Comparison of ENCODE assay signal across 10 cellular contexts in the genomic region with DNA sequence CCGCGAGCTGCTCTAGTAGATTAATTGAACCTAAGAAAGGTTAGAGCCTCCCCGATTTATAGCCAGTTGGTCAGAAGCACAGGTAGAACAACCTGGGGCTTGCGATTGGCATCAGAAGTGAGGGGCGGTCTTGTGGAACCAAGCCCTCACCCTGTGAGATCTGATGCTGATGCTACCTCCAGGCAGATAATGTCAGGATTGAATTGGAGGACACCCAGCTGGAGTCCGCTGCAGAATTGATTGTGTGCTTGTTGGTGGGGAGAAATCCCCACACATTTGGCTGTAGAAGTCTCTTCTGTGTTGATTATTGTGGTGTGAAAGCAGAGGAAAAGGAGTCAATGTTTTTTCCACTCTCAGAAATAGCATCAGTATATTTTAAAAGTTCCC. TPM values are rescaled to one million over a fixed set of nuclear protein-coding genes. Genes with fewer than 3 reads are reported as not detected.
A peak's percentile ranks its signal among the peaks of the same experiment; 100 is the strongest.
DNase-seq lines count a peak whose midpoint lies in the region; ATAC-seq and TF ChIP-seq lines count a peak whose summit lies in the region.
"Had no signal": no experiment of that assay in that cellular context is flagged by ENCODE, and none has a peak within 500 bp of the region (broad histone marks: within the 10 kb centered on the region; RNA-seq: fewer than 3 reads in every experiment).

No MANE protein-coding gene starts in this region.

- no peaks in the 10 kb centered on the region for H3K9me2 ChIP-seq in PC-9 (ENCODE audit: insufficient read depth)

- intact Hi-C loops in PC-9 (cut with micrococcal nuclease; ENCODE audit: unreplicated experiment), result loop anchor here (5.0 kb wide), 1 partner anchor 41 kb away; the partner anchor contains the start of gene CREBRF
- intact Hi-C loops in ovary (cut with DNase I), result no loop called here

- H3K4me1 ChIP-seq in PC-9 (replicated peaks; ENCODE audit: insufficient read depth), result peaks cover 34% of the 10 kb centered on the region
- peaks cover 10% of the 10 kb centered on the region for H3K4me1 ChIP-seq in endodermal cell (ENCODE audit: control insufficient read depth, insufficient read depth, low read length)
- H3K4me1 ChIP-seq in ovary (ENCODE audit: insufficient read depth), result peaks cover 12% of the 10 kb centered on the region

- H3K36me3 Mint-ChIP-seq in endodermal cell (ENCODE audit: low read depth), result peaks cover 39% of the 10 kb centered on the region

- no peak overlapping the region for H3K9ac ChIP-seq in endodermal cell (ENCODE audit: extremely low read depth, low read length, poor library complexity, severe bottlenecking)

- H3K9me3 Mint-ChIP-seq in endodermal cell, result no peaks in the 10 kb centered on the region

- peak overlapping the region; percentile 84 for H3K27ac Mint-ChIP-seq in endodermal cell

- TF ChIP-seq CTCF in AG04450 (IDR thresholded peaks at IDR 0.05; ENCODE audit: low read depth, low read length) (no peak), PC-9 (conservative IDR thresholded peaks at IDR 0.05) (no peak), endodermal cell (conservative IDR thresholded peaks at IDR 0.05) (no peak), ovary (IDR thresholded peaks at IDR 0.05) (no peak)

- CTCF ChIA-PET in AG04450 (lab: Charles Lee) (interaction anchor here (0.6 to 1.6 kb wide), 3 partner anchors 54 to 316 kb away, joined by 4 to 5 read pairs (median 4); no protein-coding TSS in a partner anchor), PC-9 (lab: Charles Lee) (interaction anchor here (1.1 kb wide), 1 partner anchor 32 kb away, joined by 6 read pairs; the partner anchor contains the start of gene ATP6V0E1)

- H3K36me3 ChIP-seq in PC-9 (ENCODE audit: low read depth) (peaks cover 11% of the 10 kb centered on the region; the same call in 1 of the 2 replicates), endodermal cell (ENCODE audit: control insufficient read depth, insufficient read depth, low read length) (peaks cover 34% of the 10 kb centered on the region), ovary (no peaks in the 10 kb centered on the region)

- H3K79me2 ChIP-seq in PC-9 (ENCODE audit: low read depth), result peaks cover 74% of the 10 kb centered on the region

- no peak for TF ChIP-seq EP300 in ovary (IDR thresholded peaks at IDR 0.05)

- ATAC-seq in GM18870 (IDR thresholded peaks at IDR 0.05; ENCODE audit: unreplicated experiment) (no peak), esophagus mucosa (no peak)

- H4K20me1 ChIP-seq in PC-9 (ENCODE audit: insufficient read depth), result peaks cover 25% of the 10 kb centered on the region; the same call in 1 of the 2 replicates

- H3K27me3 ChIP-seq in AG04450 (ENCODE audit: control insufficient read depth, insufficient read depth, low read length) (no peaks in the 10 kb centered on the region), PC-9 (ENCODE audit: insufficient read depth, low read depth) (no peaks in the 10 kb centered on the region), endodermal cell (ENCODE audit: control insufficient read depth, insufficient read depth, low read length, poor library complexity, severe bottlenecking) (no peaks in the 10 kb centered on the region), ovary (no peaks in the 10 kb centered on the region)

- WGBS in endodermal cell (ENCODE audit: insufficient coverage in 1 of 2, insufficient read length in 1 of 2), 2 experiments, result 90 to 98% methylated on average over 5 to 6 of the region's 6 CpGs
- 30 to 65% (median 42%) methylated on average over 6 of the region's 6 CpGs for WGBS in ovary, 3 donors

- no peak for DNase-seq in AG04450 (ENCODE audit: low read depth, low spot score)
- no peak for DNase-seq in PC-9
- DNase-seq in endodermal cell, result peak; percentile 62
- DNase-seq in ovary, result no peak
- DNase-seq in NCI-H526 (lab: John Stamatoyannopoulos, UW), result no peak
- no peak for DNase-seq in midbrain (lab: John Stamatoyannopoulos, UW)
- DNase-seq: DND-41, OCI-M1 had no signal

- BruUV-seq in PC-9 (replicated peaks; lab: Mats Ljungman, UMichigan), result no TSS peak

- H3K4me3 Mint-ChIP-seq in endodermal cell, result no peak overlapping the region

- H3K4me2 ChIP-seq in PC-9, result peak overlapping the region; percentile 69

- POLR2A ChIA-PET in AG04450 (lab: Yijun Ruan, JAX) (interaction anchor here (1.0 kb wide), 1 partner anchor 32 kb away, joined by 6 read pairs; the partner anchor contains the start of gene ATP6V0E1), PC-9 (lab: Charles Lee; ENCODE audit: unreplicated experiment) (interaction anchor here (0.7 kb wide), 2 partner anchors 41 to 129 kb away, joined by 7 read pairs; no protein-coding TSS in a partner anchor)

- TF ChIP-seq POLR2A in ovary (IDR thresholded peaks at IDR 0.05), result no peak

- peak overlapping the region; percentile 22 for H3K27ac ChIP-seq in AG04450 (ENCODE audit: low read depth, low read length)
- H3K27ac ChIP-seq in PC-9, result peak overlapping the region; percentile 74
- no peak overlapping the region for H3K27ac ChIP-seq in endodermal cell (ENCODE audit: low read depth, low read length)
- peak overlapping the region; percentile 44 to 79 for H3K27ac ChIP-seq in ovary

- H3K4me1 Mint-ChIP-seq in endodermal cell, result peaks cover 28% of the 10 kb centered on the region

- H3K4me3 ChIP-seq in AG04450 (ENCODE audit: low read depth, low read length) (no peak overlapping the region), PC-9 (peak overlapping the region; percentile 16; the same call in 1 of the 2 replicates), endodermal cell (ENCODE audit: low read length) (peak overlapping the region; percentile 37), ovary (no peak overlapping the region)

- no peaks in the 10 kb centered on the region; the same call in 1 of the 2 replicates for H3K9me3 ChIP-seq in AG04450 (ENCODE audit: control insufficient read depth, insufficient read depth, low read length)
- no peaks in the 10 kb centered on the region for H3K9me3 ChIP-seq in PC-9 (ENCODE audit: insufficient read depth, low read depth)
- H3K9me3 ChIP-seq in endodermal cell (ENCODE audit: control insufficient read depth, low read length), result peaks cover 7% of the 10 kb centered on the region
- no peaks in the 10 kb centered on the region for H3K9me3 ChIP-seq in ovary

- no peak overlapping the region for H2AFZ ChIP-seq in PC-9

- peaks cover 31% of the 10 kb centered on the region for H3F3A ChIP-seq in PC-9 (ENCODE audit: insufficient read depth, low read depth)

- no peaks in the 10 kb centered on the region for H3K27me3 Mint-ChIP-seq in endodermal cell (ENCODE audit: insufficient read depth)

RNA-seq across cellular contexts. Expression of gene ATP6V0E1, which starts 32.5 kb away (rescaled TPM):
- polyA plus RNA-seq in AG04450 (2011; rRNA removed), result 583 and 610 TPM in 2 replicates
- 182 and 220 TPM in 2 replicates for polyA minus RNA-seq in AG04450 (2011; rRNA and poly(A)+ RNA removed)
- 190 and 251 TPM in 2 replicates for total RNA-seq in PC-9 (2021)
- total RNA-seq in endodermal cell, result 100 to 1,000 TPM; 119 to 128 TPM
- polyA plus RNA-seq in endodermal cell (2013, experiment 1 of 2), result 93.0 TPM
- 84.4 TPM for polyA plus RNA-seq in endodermal cell (2013, experiment 2 of 2)
- total RNA-seq in ovary, result 100 to 1,000 TPM in 6 of 7 donors, 10 to 100 TPM in 1; 99.7 to 171 (median 161) TPM
- polyA plus RNA-seq in ovary, result 100 to 1,000 TPM; 211 to 376 TPM
- total RNA-seq in esophagus mucosa, result 121 TPM

RNA-seq across cellular contexts. Expression of gene CREBRF, which starts 40.1 kb away (rescaled TPM):
- polyA plus RNA-seq in AG04450 (2011; rRNA removed) (15.6 and 20.4 TPM in 2 replicates), ovary (10 to 100 TPM; 12.3 to 15.6 TPM)
- polyA minus RNA-seq in AG04450 (2011; rRNA and poly(A)+ RNA removed), result 34.7 and 37.0 TPM in 2 replicates
- total RNA-seq in PC-9 (2021) (16.9 and 21.9 TPM in 2 replicates), endodermal cell (10 to 100 TPM; 12.2 to 12.7 TPM), ovary (10 to 100 TPM; 25.2 to 45.9 (median 33.4) TPM), esophagus mucosa (6.5 TPM)
- polyA plus RNA-seq in endodermal cell (2013, experiment 1 of 2), result 10.2 TPM
- polyA plus RNA-seq in endodermal cell (2013, experiment 2 of 2), result 7.8 TPM

RNA-seq across cellular contexts. Expression of gene RPL26L1, which starts 56.8 kb away (rescaled TPM):
- polyA plus RNA-seq in AG04450 (2011; rRNA removed) (83.5 and 88.2 TPM in 2 replicates), ovary (10 to 100 TPM; 36.3 to 42.2 TPM)
- 45.7 and 50.0 TPM in 2 replicates for polyA minus RNA-seq in AG04450 (2011; rRNA and poly(A)+ RNA removed)
- total RNA-seq in PC-9 (2021) (54.4 and 87.1 TPM in 2 replicates), endodermal cell (10 to 100 TPM; 56.7 to 60.0 TPM), ovary (10 to 100 TPM; 19.8 to 34.8 (median 24.3) TPM), esophagus mucosa (40.9 TPM)
- 72.4 TPM for polyA plus RNA-seq in endodermal cell (2013, experiment 1 of 2)
- polyA plus RNA-seq in endodermal cell (2013, experiment 2 of 2), result 76.0 TPM

Comparison
In these comparisons a context has a peak if more than half of its experiments do, and no peak if none do; other contexts are left out.
1. H3K4me3 ChIP-seq: peak in PC-9 (single experiment) and endodermal cell (single experiment); none in AG04450 (single experiment) and ovary (single experiment).